ENCODE assay signal across 11 cellular contexts in genomic region chr1:145977016-145977415, GRCh38. TPM values are rescaled to one million over a fixed set of nuclear protein-coding genes. Genes with fewer than 3 reads are reported as not detected.
DNase-seq lines count a peak whose midpoint lies in the region; ATAC-seq and TF ChIP-seq lines count a peak whose summit lies in the region.
"Had no signal": no experiment of that assay in that cellular context is flagged by ENCODE, and none has a peak within 500 bp of the region (broad histone marks: within the 10 kb centered on the region; RNA-seq: fewer than 3 reads in every experiment).

No MANE protein-coding gene starts in this region.

- peaks cover 35% of the 10 kb centered on the region for H3K4me1 ChIP-seq in PC-3 (ENCODE audit: insufficient read depth, low read length)
- peaks cover 29 to 49% (median 40%) of the 10 kb centered on the region in 3 donors for H3K4me1 ChIP-seq in gastroesophageal sphincter
- peaks cover 37 to 52% (median 50%) of the 10 kb centered on the region in 4 donors for H3K4me1 ChIP-seq in stomach

- TF ChIP-seq CTCF in CD4-positive, alpha-beta T cell (IDR thresholded peaks at IDR 0.05), result no peak
- TF ChIP-seq CTCF in PC-3 (conservative IDR thresholded peaks at IDR 0.05; ENCODE audit: low read depth, low read length) (no peak), gastroesophageal sphincter (IDR thresholded peaks at IDR 0.05) (no peak), stomach (IDR thresholded peaks at IDR 0.05) (no peak)

- no peaks in the 10 kb centered on the region for H3K36me3 ChIP-seq in PC-3 (ENCODE audit: low read depth, low read length)
- H3K36me3 ChIP-seq in gastroesophageal sphincter, result peaks cover 0 to 17% of the 10 kb centered on the region in 2 donors
- peaks cover 0 to 14% (median 4%) of the 10 kb centered on the region in 4 donors for H3K36me3 ChIP-seq in stomach

- peak overlapping the region; percentile 94 for H3K27ac ChIP-seq in CD4-positive, alpha-beta T cell (ENCODE audit: low read depth, low read length)
- H3K27ac ChIP-seq in PC-3 (ENCODE audit: low read length) (no peak overlapping the region), gastroesophageal sphincter (peak overlapping the region; percentile 93 to 99 (median 95)), stomach (peak overlapping the region; percentile 43 to 100 (median 96))

- intact Hi-C loops in CD4-positive, alpha-beta T cell (cut with DNase I, micrococcal nuclease), result loop anchor here (1.0 kb wide), 4 partner anchors 30 to 132 kb away; partner anchors contain the start of gene NUDT17 (in 1 of the 2)
- intact Hi-C loops in PC-3 (cut with micrococcal nuclease) (loop anchor here (1.0 kb wide), 2 partner anchors 30 to 36 kb away; no protein-coding TSS in a partner anchor), stomach (cut with DNase I; ENCODE audit: low total_unique reads) (no loop called here)

- H3K36me3 Mint-ChIP-seq in CD4-positive, alpha-beta T cell (ENCODE audit: low read depth), result peaks cover 11% of the 10 kb centered on the region

- H3K9me3 Mint-ChIP-seq in CD4-positive, alpha-beta T cell, result no peaks in the 10 kb centered on the region
- H3K9me3 Mint-ChIP-seq: activated naive CD4-positive, alpha-beta T cell treated with anti-CD3 and anti-CD28 coated beads for 36 hours; nephron; T-helper 1 cell treated with Interleukin-12 subunit alpha and Interleukin-12 subunit beta and Interleukin-4 antibody, amounts not matched to agents 30 μg/mL and 1 μg/mL, for 36 hours had no signal

- TF ChIP-seq EP300 in gastroesophageal sphincter (IDR thresholded peaks at IDR 0.05) (no peak), stomach (IDR thresholded peaks at IDR 0.05) (no peak)

- BruUV-seq in PC-3 (replicated peaks; lab: Mats Ljungman, UMichigan), result no TSS peak

- POLR2A ChIA-PET in CD4-positive, alpha-beta T cell (lab: Charles Lee), result interaction anchor here (1.0 to 6.6 kb wide), 9 partner anchors 13 to 132 kb away, joined by 3 to 625 read pairs (median 14); partner anchors contain the start of genes ANKRD34A, LIX1L, NUDT17 and POLR3GL
- POLR2A ChIA-PET in PC-3 (lab: Charles Lee; ENCODE audit: unreplicated experiment), result no interaction called here

- no peak for ATAC-seq in CD4-positive, alpha-beta T cell (ENCODE audit: poor library complexity)
- ATAC-seq in PC-3 (no peak), gastroesophageal sphincter (no peak), GM21526 (IDR thresholded peaks at IDR 0.05; ENCODE audit: low FRiP score, unreplicated experiment) (no peak), GM18502 (IDR thresholded peaks at IDR 0.05; ENCODE audit: poor library complexity, unreplicated experiment) (no peak)

- H2AFZ ChIP-seq in PC-3 (ENCODE audit: low read length), result peak overlapping the region; percentile 75

- H3K27me3 Mint-ChIP-seq in CD4-positive, alpha-beta T cell, result no peaks in the 10 kb centered on the region

- no peak overlapping the region for H3K9ac ChIP-seq in PC-3 (ENCODE audit: low read length)

- WGBS in gastroesophageal sphincter (ENCODE audit: low coverage in 1 of 2), 2 donors, result 66 to 90% methylated on average over 2 to 5 of the region's 5 CpGs
- 76 to 87% (median 81%) methylated on average over 5 of the region's 5 CpGs for WGBS in stomach, 5 donors

- H3F3A ChIP-seq in PC-3 (ENCODE audit: low read length, unreplicated experiment), result no peaks in the 10 kb centered on the region

- no peaks in the 10 kb centered on the region for H4K20me1 ChIP-seq in PC-3 (ENCODE audit: low read length)

- no peaks in the 10 kb centered on the region for H3K9me3 ChIP-seq in CD4-positive, alpha-beta T cell (ENCODE audit: control insufficient read depth, low read length)
- no peaks in the 10 kb centered on the region for H3K9me3 ChIP-seq in PC-3 (ENCODE audit: low read length)
- H3K9me3 ChIP-seq in gastroesophageal sphincter, result no peaks in the 10 kb centered on the region
- H3K9me3 ChIP-seq in stomach, result no peaks in the 10 kb centered on the region

- H3K27me3 ChIP-seq in CD4-positive, alpha-beta T cell (ENCODE audit: control insufficient read depth, insufficient read depth, low read length), result no peaks in the 10 kb centered on the region
- H3K27me3 ChIP-seq in PC-3 (ENCODE audit: low read length), result no peaks in the 10 kb centered on the region
- no peaks in the 10 kb centered on the region for H3K27me3 ChIP-seq in gastroesophageal sphincter
- no peaks in the 10 kb centered on the region for H3K27me3 ChIP-seq in stomach

- no peak overlapping the region for H3K27ac Mint-ChIP-seq in CD4-positive, alpha-beta T cell
- H3K27ac Mint-ChIP-seq: nephron; T-helper 1 cell treated with Interleukin-12 subunit alpha and Interleukin-12 subunit beta and Interleukin-4 antibody, amounts not matched to agents 30 μg/mL and 1 μg/mL, for 36 hours had no signal

- peak overlapping the region; percentile 60 for H3K4me2 ChIP-seq in PC-3 (ENCODE audit: low read length)

- no peaks in the 10 kb centered on the region for H3K9me2 ChIP-seq in PC-3 (replicated peaks; ENCODE audit: low read length)

- peaks cover 15% of the 10 kb centered on the region for H3K4me1 Mint-ChIP-seq in CD4-positive, alpha-beta T cell (ENCODE audit: low read depth)

- DNase-seq in CD4-positive, alpha-beta T cell, result no peak
- DNase-seq in PC-3, result no peak
- DNase-seq in stomach, result no peak
- DNase-seq in activated CD4-positive, alpha-beta T cell treated with anti-CD3 and anti-CD28 coated beads, Interleukin-2, amount 50 U/mL, for 48 hours, result no peak
- no peak for DNase-seq in GM03348 (ENCODE audit: low spot score)

- no peak for TF ChIP-seq POLR2A in gastroesophageal sphincter (IDR thresholded peaks at IDR 0.05)
- no peak for TF ChIP-seq POLR2A in stomach (IDR thresholded peaks at IDR 0.05)

- H3K79me2 ChIP-seq in PC-3 (ENCODE audit: low read length), result no peaks in the 10 kb centered on the region

- CTCF ChIA-PET in CD4-positive, alpha-beta T cell (lab: Charles Lee), result interaction anchor here (1.0 to 9.4 kb wide), 17 partner anchors 9 to 132 kb away, joined by 3 to 151 read pairs (median 8); partner anchors contain the start of genes ANKRD34A, LIX1L, NUDT17 and POLR3GL
- CTCF ChIA-PET in PC-3 (lab: Charles Lee), result interaction anchor here (0.6 to 3.0 kb wide), 4 partner anchors 19 to 86 kb away, joined by 3 to 34 read pairs (median 8); partner anchors contain the start of gene LIX1L

- H3K4me3 Mint-ChIP-seq in CD4-positive, alpha-beta T cell, result no peak overlapping the region
- H3K4me3 Mint-ChIP-seq: T-helper 1 cell treated with Interleukin-12 subunit alpha and Interleukin-12 subunit beta and Interleukin-4 antibody, amounts not matched to agents 30 μg/mL and 1 μg/mL, for 36 hours had no signal

- H3K4me3 ChIP-seq in PC-3 (ENCODE audit: low read length) (no peak overlapping the region), gastroesophageal sphincter (no peak overlapping the region), stomach (no peak overlapping the region)

RNA-seq across cellular contexts. Expression of gene POLR3GL, which starts 12.5 kb away (rescaled TPM):
- total RNA-seq in CD4-positive, alpha-beta T cell, result 10 to 100 TPM; 17.2 to 17.8 TPM
- 3.7 and 8.4 TPM in 2 replicates for total RNA-seq in PC-3 (2014; rRNA removed)
- total RNA-seq in gastroesophageal sphincter, result 10 to 100 TPM; 32.9 to 44.0 (median 37.6) TPM
- total RNA-seq in stomach, result 100 to 1,000 TPM in 1 of 5 donors, 10 to 100 TPM in 3, 1 to 10 TPM in 1; 5.8 to 165 (median 18.9) TPM
- 10 to 100 TPM; 31.4 to 53.2 (median 43.9) TPM for polyA plus RNA-seq in stomach

RNA-seq across cellular contexts. Expression of gene ANKRD34A, which starts 12.6 kb away (rescaled TPM):
- under 1 TPM; 0.42 to 0.47 TPM for total RNA-seq in CD4-positive, alpha-beta T cell
- total RNA-seq in PC-3 (2014; rRNA removed) (0.29 and 2.8 TPM in 2 replicates), gastroesophageal sphincter (1 to 10 TPM in 1 of 4 donors, under 1 TPM in 2, not detected in 1; 0.62 to 1.9 (median 0.67) TPM), stomach (1 to 10 TPM in 1 of 5 donors, under 1 TPM in 2, not detected in 2; 0.73 to 2.6 (median 0.87) TPM)
- polyA plus RNA-seq in stomach, result under 1 TPM in 2 of 3 donors, not detected in 1; 0.19 to 0.45 TPM

RNA-seq across cellular contexts. Expression of gene LIX1L, which starts 19.2 kb away (rescaled TPM):
- total RNA-seq in CD4-positive, alpha-beta T cell, result 10 to 100 TPM; 21.4 to 21.5 TPM
- total RNA-seq in PC-3 (2014; rRNA removed), result 12.5 and 13.6 TPM in 2 replicates
- total RNA-seq in gastroesophageal sphincter, result 10 to 100 TPM; 37.8 to 53.5 (median 45.3) TPM
- 10 to 100 TPM in 3 of 5 donors, 1 to 10 TPM in 2; 5.8 to 28.4 (median 14.0) TPM for total RNA-seq in stomach
- polyA plus RNA-seq in stomach, result 1 to 10 TPM; 7.2 to 8.2 (median 7.4) TPM

RNA-seq across cellular contexts. Expression of gene TXNIP, which starts 19.4 kb away (rescaled TPM):
- total RNA-seq in CD4-positive, alpha-beta T cell, result 1,000 to 10,000 TPM; 1,317 to 1,358 TPM
- total RNA-seq in PC-3 (2014; rRNA removed) (45.3 and 66.6 TPM in 2 replicates), gastroesophageal sphincter (1,000 to 10,000 TPM; 2,024 to 3,704 (median 2,348) TPM), stomach (1,000 to 10,000 TPM in 3 of 5 donors, 100 to 1,000 TPM in 2; 204 to 3,386 (median 1,054) TPM)
- 100 to 1,000 TPM; 217 to 613 (median 334) TPM for polyA plus RNA-seq in stomach

RNA-seq across cellular contexts. Expression of gene HJV, which starts 44.5 kb away (rescaled TPM):
- not detected for total RNA-seq in CD4-positive, alpha-beta T cell
- total RNA-seq in PC-3 (2014; rRNA removed) (not detected in 2 replicates), gastroesophageal sphincter (under 1 TPM in 1 of 4 donors, not detected in 3; 0.77 TPM), stomach (not detected)
- polyA plus RNA-seq in stomach, result not detected
- total RNA-seq: activated naive CD4-positive, alpha-beta T cell treated with anti-CD3 and anti-CD28 coated beads for 36 hours had no signal
